Comparison of ENCODE assay signal across 23 cellular contexts in the genomic region with DNA sequence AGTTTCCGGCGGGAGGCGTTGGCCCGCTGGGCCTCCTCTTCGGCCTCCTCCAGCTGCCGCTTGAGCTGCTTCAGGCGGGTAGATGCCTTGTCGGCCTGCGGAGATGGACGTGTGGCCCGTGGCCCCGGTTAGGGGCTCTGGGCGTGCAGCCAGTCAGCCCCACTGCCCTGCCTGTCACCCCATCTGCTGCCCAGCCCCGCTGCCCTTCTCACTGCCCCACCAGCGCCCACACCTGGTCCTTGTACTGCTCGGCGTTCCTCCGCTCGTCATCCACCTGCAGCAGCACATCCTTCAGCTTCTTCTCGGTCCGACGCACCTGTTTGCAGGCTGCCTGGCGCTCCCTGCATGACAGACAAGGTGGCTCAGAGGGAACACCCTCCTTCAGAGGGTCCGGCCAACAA. TPM values are rescaled to one million over a fixed set of nuclear protein-coding genes. Genes with fewer than 3 reads are reported as not detected.
DNase-seq lines count a peak whose midpoint lies in the region; ATAC-seq, FAIRE-seq and TF ChIP-seq lines count a peak whose summit lies in the region.
"Had no signal": no experiment of that assay in that cellular context is flagged by ENCODE, and none has a peak within 500 bp of the region (broad histone marks: within the 10 kb centered on the region; RNA-seq: fewer than 3 reads in every experiment).

No MANE protein-coding gene starts in this region.

- H3K9me1 ChIP-seq in IMR-90 (ENCODE audit: insufficient read depth, low read length), result 0 out of 2 replicates have a peak, but pooled peaks cover 1% of the 10 kb centered on the region

- TF ChIP-seq POLR2A in IMR-90 (IDR thresholded peaks at IDR 0.05; ENCODE audit: low read depth, low read length), result no peak

- POLR2A ChIA-PET in IMR-90 (lab: Charles Lee; ENCODE audit: unreplicated experiment), result no interaction called here

- H2BK5ac ChIP-seq in IMR-90 (ENCODE audit: low read depth, low read length, poor library complexity, severe bottlenecking), result no peak overlapping the region

- no peak overlapping the region for H2BK20ac ChIP-seq in IMR-90 (ENCODE audit: low read depth, low read length)

- H3K27me3 ChIP-seq in IMR-90 (ENCODE audit: control insufficient read depth, insufficient read depth, low read length), result no peaks in the 10 kb centered on the region
- H3K27me3 ChIP-seq in lower lobe of right lung (ENCODE audit: low read depth), result no peaks in the 10 kb centered on the region
- H3K27me3 ChIP-seq: BE2C, heart right ventricle, pancreas had no signal

- no peak overlapping the region for H2BK120ac ChIP-seq in IMR-90 (ENCODE audit: low read depth, low read length)

- peaks cover 71% of the 10 kb centered on the region for H3K36me3 Mint-ChIP-seq in T-helper 2 cell treated with Interferon-gamma antibody and Interleukin-4, amounts not matched to agents 5 μg/mL and 100 μg/mL, for 36 hours (ENCODE audit: low read depth)
- H3K36me3 Mint-ChIP-seq in dendritic cell treated with granulocyte-macrophage colony-stimulating factor and Interleukin-4, amounts not matched to agents 40 ng/mL and 50 ng/mL, for 4 days (ENCODE audit: low read depth), result peaks cover 93% of the 10 kb centered on the region
- H3K36me3 Mint-ChIP-seq in stimulated activated effector memory CD8-positive, alpha-beta T cell treated with anti-CD3 and anti-CD28 coated beads, Interleukin-12 subunit alpha, Interleukin-12 subunit beta, amount 100 ng/mL, for 72 hours, result peaks cover 100% of the 10 kb centered on the region

- H3K9me3 ChIP-seq in IMR-90 (ENCODE audit: control insufficient read depth, insufficient read depth, low read length) (no peaks in the 10 kb centered on the region), lower lobe of right lung (no peaks in the 10 kb centered on the region)
- H3K9me3 ChIP-seq: BE2C, heart right ventricle, pancreas had no signal

- H3K27ac ChIP-seq in IMR-90 (ENCODE audit: insufficient read depth, low read length) (no peak overlapping the region), lower lobe of right lung (no peak overlapping the region)
- H3K27ac ChIP-seq: pancreas, VCaP had no signal

- H2AK5ac ChIP-seq in IMR-90 (ENCODE audit: low read depth, low read length), result no peak overlapping the region

- H3K18ac ChIP-seq in IMR-90 (ENCODE audit: low read depth, low read length), result no peak overlapping the region

- CTCF ChIA-PET in IMR-90 (lab: Yijun Ruan, JAX), result no interaction called here

- DNase-seq in T-helper 2 cell treated with Interferon-gamma antibody and Interleukin-4, amounts not matched to agents 5 μg/mL and 100 μg/mL, for 36 hours (ENCODE audit: low spot score), result no peak
- DNase-seq in T-helper 2 cell, result no peak
- no peak for DNase-seq in IMR-90
- DNase-seq in stimulated activated effector memory CD8-positive, alpha-beta T cell treated with anti-CD3 and anti-CD28 coated beads, Interleukin-12 subunit alpha, Interleukin-12 subunit beta, amount 100 ng/mL, for 72 hours (ENCODE audit: low spot score in 2 of 2), result no peak
- no peak for DNase-seq in HTR-8/SVneo (ENCODE audit: insufficient read length, low spot score)
- DNase-seq in lower lobe of right lung, result no peak
- no peak for DNase-seq in NCI-H2227 (lab: John Stamatoyannopoulos, UW; ENCODE audit: unreplicated experiment)
- DNase-seq: 8988T; activated CD4-positive, alpha-beta T cell treated with anti-CD3 and anti-CD28 coated beads, Interleukin-2, amount 10 ng/mL, durations not matched to agents 7 days and 5 days; BE2C; central memory CD4-positive, alpha-beta T cell; DND-41; heart right ventricle; natural killer cell; NCI-H1092 treated with DMSO at 0.1 percent for 48 hours; NCI-H2029 treated with DMSO at 0.1 percent for 48 hours; OCI-M1; SIG-M5 had no signal

- H4K8ac ChIP-seq in IMR-90 (ENCODE audit: low read depth in 2 of 2, low read length in 2 of 2), result no peak overlapping the region

- no peaks in the 10 kb centered on the region for H3K9me3 Mint-ChIP-seq in T-helper 2 cell treated with Interferon-gamma antibody and Interleukin-4, amounts not matched to agents 5 μg/mL and 100 μg/mL, for 36 hours
- H3K9me3 Mint-ChIP-seq in dendritic cell treated with granulocyte-macrophage colony-stimulating factor and Interleukin-4, amounts not matched to agents 40 ng/mL and 50 ng/mL, for 4 days, result no peaks in the 10 kb centered on the region
- H3K9me3 Mint-ChIP-seq in stimulated activated effector memory CD8-positive, alpha-beta T cell treated with anti-CD3 and anti-CD28 coated beads, Interleukin-12 subunit alpha, Interleukin-12 subunit beta, amount 100 ng/mL, for 72 hours, result no peaks in the 10 kb centered on the region
- H3K9me3 Mint-ChIP-seq: activated CD4-positive, alpha-beta T cell treated with anti-CD3 and anti-CD28 coated beads, Interleukin-2, amount 10 ng/mL, durations not matched to agents 7 days and 5 days; natural killer cell had no signal

- intact Hi-C loops in IMR-90 (cut with micrococcal nuclease), result no loop called here
- intact Hi-C loops in dendritic cell treated with granulocyte-macrophage colony-stimulating factor and Interleukin-4, amounts not matched to agents 40 ng/mL and 50 ng/mL, for 4 days (cut with micrococcal nuclease), result no loop called here
- intact Hi-C loops in lower lobe of right lung (cut with DNase I), result no loop called here

- H3K14ac ChIP-seq in IMR-90 (replicated peaks; ENCODE audit: low read depth, low read length), result no peak overlapping the region

- H3K56ac ChIP-seq in IMR-90 (ENCODE audit: extremely low read depth, insufficient read depth, low read length), result no peak overlapping the region

- H3K36me3 ChIP-seq in IMR-90 (ENCODE audit: control insufficient read depth, insufficient read depth, low read length) (peaks cover 88% of the 10 kb centered on the region), lower lobe of right lung (peaks cover 96% of the 10 kb centered on the region)

- dilution Hi-C loops in IMR-90 (cut with HindIII; ENCODE audit: low sequenced_read_pairs, unreplicated experiment), result no loop called here

- no peak overlapping the region for H3K4me3 ChIP-seq in IMR-90 (ENCODE audit: insufficient read depth, low read depth, low read length)
- no peak overlapping the region for H3K4me3 ChIP-seq in lower lobe of right lung
- H3K4me3 ChIP-seq: heart right ventricle, pancreas had no signal

- peak overlapping the region; percentile 36 for H3K27ac Mint-ChIP-seq in T-helper 2 cell treated with Interferon-gamma antibody and Interleukin-4, amounts not matched to agents 5 μg/mL and 100 μg/mL, for 36 hours
- H3K27ac Mint-ChIP-seq in dendritic cell treated with granulocyte-macrophage colony-stimulating factor and Interleukin-4, amounts not matched to agents 40 ng/mL and 50 ng/mL, for 4 days, result peak overlapping the region; percentile 11
- H3K27ac Mint-ChIP-seq in stimulated activated effector memory CD8-positive, alpha-beta T cell treated with anti-CD3 and anti-CD28 coated beads, Interleukin-12 subunit alpha, Interleukin-12 subunit beta, amount 100 ng/mL, for 72 hours, result peak overlapping the region; percentile 33
- H3K27ac Mint-ChIP-seq: activated CD4-positive, alpha-beta T cell treated with anti-CD3 and anti-CD28 coated beads, Interleukin-2, amount 10 ng/mL, durations not matched to agents 7 days and 5 days had no signal

- no peak overlapping the region for H3K4me3 Mint-ChIP-seq in T-helper 2 cell treated with Interferon-gamma antibody and Interleukin-4, amounts not matched to agents 5 μg/mL and 100 μg/mL, for 36 hours
- no peak overlapping the region for H3K4me3 Mint-ChIP-seq in dendritic cell treated with granulocyte-macrophage colony-stimulating factor and Interleukin-4, amounts not matched to agents 40 ng/mL and 50 ng/mL, for 4 days
- no peak overlapping the region for H3K4me3 Mint-ChIP-seq in stimulated activated effector memory CD8-positive, alpha-beta T cell treated with anti-CD3 and anti-CD28 coated beads, Interleukin-12 subunit alpha, Interleukin-12 subunit beta, amount 100 ng/mL, for 72 hours
- H3K4me3 Mint-ChIP-seq: activated CD4-positive, alpha-beta T cell treated with anti-CD3 and anti-CD28 coated beads, Interleukin-2, amount 10 ng/mL, durations not matched to agents 7 days and 5 days; natural killer cell had no signal

- H3K79me1 ChIP-seq in IMR-90 (ENCODE audit: low read depth in 1 of 2, low read length in 2 of 2), result peaks cover 37 to 71% of the 10 kb centered on the region in 2 experiments

- no peak overlapping the region for H2BK15ac ChIP-seq in IMR-90 (ENCODE audit: low read depth, low read length)

- FAIRE-seq in HTR-8/SVneo (lab: Jason Lieb, UNC), result no peak
- FAIRE-seq: GM12892, pancreas had no signal

- no peaks in the 10 kb centered on the region for H3K27me3 Mint-ChIP-seq in T-helper 2 cell treated with Interferon-gamma antibody and Interleukin-4, amounts not matched to agents 5 μg/mL and 100 μg/mL, for 36 hours (ENCODE audit: low read depth)
- no peaks in the 10 kb centered on the region for H3K27me3 Mint-ChIP-seq in dendritic cell treated with granulocyte-macrophage colony-stimulating factor and Interleukin-4, amounts not matched to agents 40 ng/mL and 50 ng/mL, for 4 days
- H3K27me3 Mint-ChIP-seq: activated CD4-positive, alpha-beta T cell treated with anti-CD3 and anti-CD28 coated beads, Interleukin-2, amount 10 ng/mL, durations not matched to agents 7 days and 5 days had no signal

- no TSS peak for BruUV-seq in IMR-90 (replicated peaks; lab: Mats Ljungman, UMichigan)

- H4K20me1 ChIP-seq in IMR-90 (ENCODE audit: insufficient read depth, low read length), result peaks cover 90% of the 10 kb centered on the region

- in situ Hi-C loops in IMR-90 (cut with MboI; ENCODE audit: low sequenced_read_pairs), result no loop called here

- H3K4me1 ChIP-seq in IMR-90 (ENCODE audit: control insufficient read depth, insufficient read depth, low read length) (no peaks in the 10 kb centered on the region), lower lobe of right lung (peaks cover 6% of the 10 kb centered on the region)
- H3K4me1 ChIP-seq: BE2C, pancreas had no signal

- H2AK9ac ChIP-seq in IMR-90 (replicated peaks; ENCODE audit: low read depth, low read length, poor library complexity), result peak overlapping the region; percentile 31

- H4K5ac ChIP-seq in IMR-90 (ENCODE audit: low read depth, low read length), result no peak overlapping the region

- H3K23ac ChIP-seq in IMR-90 (ENCODE audit: low read depth, low read length), result no peak overlapping the region

- no peak for ATAC-seq in IMR-90 (ENCODE audit: low read depth)
- ATAC-seq in stimulated activated effector memory CD8-positive, alpha-beta T cell treated with anti-CD3 and anti-CD28 coated beads, Interleukin-12 subunit alpha, Interleukin-12 subunit beta, amount 100 ng/mL, for 72 hours, result no peak
- ATAC-seq in lower lobe of right lung, result no peak
- ATAC-seq: left cardiac atrium, natural killer cell, pancreas had no signal

- peaks cover 16% of the 10 kb centered on the region for H3K4me1 Mint-ChIP-seq in T-helper 2 cell treated with Interferon-gamma antibody and Interleukin-4, amounts not matched to agents 5 μg/mL and 100 μg/mL, for 36 hours (ENCODE audit: low read depth)
- peaks cover 26% of the 10 kb centered on the region for H3K4me1 Mint-ChIP-seq in dendritic cell treated with granulocyte-macrophage colony-stimulating factor and Interleukin-4, amounts not matched to agents 40 ng/mL and 50 ng/mL, for 4 days (ENCODE audit: low read depth)
- peaks cover 23% of the 10 kb centered on the region for H3K4me1 Mint-ChIP-seq in stimulated activated effector memory CD8-positive, alpha-beta T cell treated with anti-CD3 and anti-CD28 coated beads, Interleukin-12 subunit alpha, Interleukin-12 subunit beta, amount 100 ng/mL, for 72 hours

- 92% methylated on average over 13 of the region's 24 CpGs; no CpG with 5 or more reads in 1 of the 2 experiments for WGBS in IMR-90 (ENCODE audit: extremely low coverage in 2 of 2, insufficient read length in 1 of 2), 2 experiments

- H2AFZ ChIP-seq in IMR-90 (replicated peaks; ENCODE audit: low read length, poor library complexity), result no peak overlapping the region

- TF ChIP-seq RAD21 in IMR-90 (IDR thresholded peaks at IDR 0.05; ENCODE audit: low read length), result no peak

- TF ChIP-seq CTCF in IMR-90 (conservative IDR thresholded peaks at IDR 0.05; ENCODE audit: low read depth, low read length), result no peak
- TF ChIP-seq CTCF in lower lobe of right lung (IDR thresholded peaks at IDR 0.05), result no peak

- no peak overlapping the region for H4K91ac ChIP-seq in IMR-90 (ENCODE audit: insufficient read depth, low read depth, low read length)

- no peak overlapping the region for H3K4ac ChIP-seq in IMR-90 (ENCODE audit: low read depth, low read length)

- no peak overlapping the region for H3K4me2 ChIP-seq in IMR-90 (ENCODE audit: low read depth, low read length)

- H3K9ac ChIP-seq in IMR-90 (ENCODE audit: low read depth, low read length), result no peak overlapping the region

RNA-seq across cellular contexts. Expression of gene APOL1, which starts 31.2 kb away (rescaled TPM):
- total RNA-seq in IMR-90 (2012; rRNA removed) (0.36 and 0.56 TPM in 2 replicates), lower lobe of right lung (85.8 TPM)
- polyA plus RNA-seq in IMR-90 (2012; rRNA removed), result 0.69 and 0.77 TPM in 2 replicates
- polyA plus RNA-seq in IMR-90 (2012; cell fraction: cytosol; rRNA removed), result 0.38 and 0.84 TPM in 2 replicates
- polyA plus RNA-seq in IMR-90 (2012; cell fraction: nucleus; rRNA removed; ENCODE audit: low replicate concordance), result 0.42 and 0.97 TPM in 2 replicates

RNA-seq across cellular contexts. Expression of gene APOL2, which starts 44.8 kb away (rescaled TPM):
- total RNA-seq in IMR-90 (2012; rRNA removed), result 40.3 and 57.5 TPM in 2 replicates
- 13.0 and 13.1 TPM in 2 replicates for polyA plus RNA-seq in IMR-90 (2012; rRNA removed)
- 10.4 and 12.2 TPM in 2 replicates for polyA plus RNA-seq in IMR-90 (2012; cell fraction: cytosol; rRNA removed)
- polyA plus RNA-seq in IMR-90 (2012; cell fraction: nucleus; rRNA removed; ENCODE audit: low replicate concordance), result 21.4 and 27.7 TPM in 2 replicates
- total RNA-seq in lower lobe of right lung, result 56.0 TPM

Comparison
In these comparisons a context has a peak if more than half of its experiments do, and no peak if none do; other contexts are left out.
1. RNA of gene APOL1, which starts 31.2 kb away (total RNA-seq): 85.8 TPM in lower lobe of right lung (single experiment); 0.36 to 0.56 TPM in IMR-90; every median in the first group is over 10 times any median in the second.
2. Peak in every context shown above with its lines, with median percentiles within 50 percentile points of each other: H3K27ac Mint-ChIP-seq.